In genomic region chr10:62040896-62041295, GRCh38 we compare ENCODE assay signal across 12 cellular contexts.
A peak's percentile ranks its signal among the peaks of the same experiment; 100 is the strongest.
DNase-seq lines count a peak whose midpoint lies in the region; ATAC-seq, FAIRE-seq and TF ChIP-seq lines count a peak whose summit lies in the region.
"Had no signal": no experiment of that assay in that cellular context is flagged by ENCODE, and none has a peak within 500 bp of the region (broad histone marks: within the 10 kb centered on the region; RNA-seq: fewer than 3 reads in every experiment).

No MANE protein-coding gene starts in this region.

- H3K4me1 ChIP-seq in hepatocyte (ENCODE audit: insufficient read depth) = peaks cover 73% of the 10 kb centered on the region

- peaks cover 66% of the 10 kb centered on the region for H3K79me2 ChIP-seq in hepatocyte

- CTCF ChIA-PET in activated B cell treated with CpG ODN at 0.5 μM for 24 hours (lab: Charles Lee) = interaction anchor here (1.2 to 8.4 kb wide), 7 partner anchors 11 to 1043 kb away, joined by 3 to 166 read pairs (median 33); partner anchors contain the start of gene ARID5B

- peak overlapping the region; percentile 20 for H3K4me2 ChIP-seq in hepatocyte

- H3K36me3 Mint-ChIP-seq in natural killer cell treated with Interleukin-12 subunit alpha and Interleukin-12 subunit beta and Interleukin-15 and Interleukin-18, amount 100 ng/mL, for 72 hours = peaks cover 5% of the 10 kb centered on the region
- H3K36me3 Mint-ChIP-seq in natural killer cell = no peaks in the 10 kb centered on the region
- H3K36me3 Mint-ChIP-seq in activated B cell treated with CpG ODN at 0.5 μM for 24 hours (ENCODE audit: low read depth) = peaks cover 13% of the 10 kb centered on the region

- H3K36me3 ChIP-seq in hepatocyte (replicated peaks; ENCODE audit: insufficient read depth, low read depth) = no peaks in the 10 kb centered on the region

- peak overlapping the region; percentile 52 to 92 for H3K27ac Mint-ChIP-seq in natural killer cell treated with Interleukin-12 subunit alpha and Interleukin-12 subunit beta and Interleukin-15 and Interleukin-18, amount 100 ng/mL, for 72 hours
- H3K27ac Mint-ChIP-seq in natural killer cell = no peak overlapping the region
- H3K27ac Mint-ChIP-seq in activated B cell treated with CpG ODN at 0.5 μM for 24 hours = peak overlapping the region; percentile 85
- H3K27ac Mint-ChIP-seq: endodermal cell had no signal

- peak overlapping the region; percentile 8 for H3K27ac ChIP-seq in hepatocyte

- no peak overlapping the region for H3K4me3 ChIP-seq in hepatocyte

- intact Hi-C loops in natural killer cell (cut with micrococcal nuclease) (no loop called here), activated B cell treated with CpG ODN at 0.5 μM for 24 hours (cut with micrococcal nuclease) (loop anchor here (10.0 kb wide), 3 partner anchors 334 to 774 kb away; partner anchors contain the start of genes EGR2 and ZNF365)

- no peak overlapping the region for H2AFZ ChIP-seq in hepatocyte

- peaks cover 57% of the 10 kb centered on the region in 2 donors for H3K4me1 Mint-ChIP-seq in natural killer cell treated with Interleukin-12 subunit alpha and Interleukin-12 subunit beta and Interleukin-15 and Interleukin-18, amount 100 ng/mL, for 72 hours (ENCODE audit: low read depth in 2 of 2)
- peaks cover 49% of the 10 kb centered on the region in 2 donors for H3K4me1 Mint-ChIP-seq in natural killer cell
- H3K4me1 Mint-ChIP-seq in activated B cell treated with CpG ODN at 0.5 μM for 24 hours = peaks cover 94% of the 10 kb centered on the region

- WGBS in hepatocyte (ENCODE audit: low lambda C conversion rate, missing lambda C conversion rate) = 34% methylated on average over 4 of the region's 4 CpGs

- H3K9me2 ChIP-seq in hepatocyte (replicated peaks; ENCODE audit: insufficient read depth) = no peaks in the 10 kb centered on the region

- H3K27me3 ChIP-seq in hepatocyte = no peaks in the 10 kb centered on the region

- H3K9me3 ChIP-seq in hepatocyte (ENCODE audit: low read depth) = no peaks in the 10 kb centered on the region

- no peak for DNase-seq in natural killer cell treated with Interleukin-12 subunit alpha and Interleukin-12 subunit beta and Interleukin-15 and Interleukin-18, amount 100 ng/mL, for 72 hours (ENCODE audit: low spot score)
- DNase-seq in natural killer cell = no peak
- DNase-seq in activated B cell treated with CpG ODN at 0.5 μM for 24 hours = no peak
- DNase-seq in hepatocyte (ENCODE audit: low spot score) = no peak
- no peak for DNase-seq in NCI-H1436 (lab: John Stamatoyannopoulos, UW)
- DNase-seq in SW 1271 (lab: John Stamatoyannopoulos, UW) = no peak
- DNase-seq in D721Med (ENCODE audit: insufficient read length, low spot score) = no peak
- DNase-seq: DMS79, endodermal cell, H7, T-helper 9 cell had no signal

- TF ChIP-seq CTCF in natural killer cell (IDR thresholded peaks at IDR 0.05) = no peak
- no peak for TF ChIP-seq CTCF in activated B cell treated with CpG ODN at 0.5 μM for 24 hours (IDR thresholded peaks at IDR 0.05)
- no peak for TF ChIP-seq CTCF in hepatocyte (IDR thresholded peaks at IDR 0.05; ENCODE audit: poor library complexity)
- no peak for TF ChIP-seq CTCF in D721Med (IDR thresholded peaks at IDR 0.05; ENCODE audit: insufficient read depth, missing control alignments)

- POLR2A ChIA-PET in activated B cell treated with CpG ODN at 0.5 μM for 24 hours (lab: Charles Lee) = interaction anchor here (0.7 to 18.1 kb wide), 9 partner anchors 11 to 203 kb away, joined by 3 to 589 read pairs (median 52); partner anchors contain the start of gene ARID5B

- no peak for ATAC-seq in natural killer cell treated with Interleukin-12 subunit alpha and Interleukin-12 subunit beta and Interleukin-15 and Interleukin-18, amount 100 ng/mL, for 72 hours
- ATAC-seq in natural killer cell = no peak
- ATAC-seq in activated B cell treated with CpG ODN at 0.5 μM for 24 hours (ENCODE audit: low read depth) = no peak
- ATAC-seq in GM18870 (IDR thresholded peaks at IDR 0.05; ENCODE audit: unreplicated experiment) = no peak

- H4K20me1 ChIP-seq in hepatocyte (ENCODE audit: insufficient read depth, poor library complexity, severe bottlenecking) = no peaks in the 10 kb centered on the region

- no peaks in the 10 kb centered on the region for H3K27me3 Mint-ChIP-seq in natural killer cell treated with Interleukin-12 subunit alpha and Interleukin-12 subunit beta and Interleukin-15 and Interleukin-18, amount 100 ng/mL, for 72 hours
- H3K27me3 Mint-ChIP-seq in natural killer cell (ENCODE audit: low read depth in 2 of 2) = no peaks in the 10 kb centered on the region
- H3K27me3 Mint-ChIP-seq in activated B cell treated with CpG ODN at 0.5 μM for 24 hours = no peaks in the 10 kb centered on the region

- no peak overlapping the region for H3K4me3 Mint-ChIP-seq in natural killer cell treated with Interleukin-12 subunit alpha and Interleukin-12 subunit beta and Interleukin-15 and Interleukin-18, amount 100 ng/mL, for 72 hours
- H3K4me3 Mint-ChIP-seq in natural killer cell (no peak overlapping the region), activated B cell treated with CpG ODN at 0.5 μM for 24 hours (no peak overlapping the region)
- H3K4me3 Mint-ChIP-seq: endodermal cell had no signal

- H3K9me3 Mint-ChIP-seq in natural killer cell treated with Interleukin-12 subunit alpha and Interleukin-12 subunit beta and Interleukin-15 and Interleukin-18, amount 100 ng/mL, for 72 hours = no peaks in the 10 kb centered on the region
- H3K9me3 Mint-ChIP-seq in natural killer cell = no peaks in the 10 kb centered on the region
- no peaks in the 10 kb centered on the region for H3K9me3 Mint-ChIP-seq in activated B cell treated with CpG ODN at 0.5 μM for 24 hours
- H3K9me3 Mint-ChIP-seq: endodermal cell had no signal

- FAIRE-seq in D721Med (lab: Jason Lieb, UNC) = no peak

Comparison
In these comparisons a context has a peak if more than half of its experiments do, and no peak if none do; other contexts are left out.
1. H3K27ac Mint-ChIP-seq: peak in natural killer cell treated with Interleukin-12 subunit alpha and Interleukin-12 subunit beta and Interleukin-15 and Interleukin-18, amount 100 ng/mL, for 72 hours (2 of 2) and activated B cell treated with CpG ODN at 0.5 μM for 24 hours (single experiment); none in natural killer cell (0 of 2).